ENCODE assay signal across 8 cellular contexts in genomic region chr1:182251561-182251960, GRCh38.
"Had no signal": no experiment of that assay in that cellular context is flagged by ENCODE, and none has a peak within 500 bp of the region (broad histone marks: within the 10 kb centered on the region; RNA-seq: fewer than 3 reads in every experiment).

No MANE protein-coding gene starts in this region.

- ATAC-seq: GM12878 had no signal

- DNase-seq: GDM1, GF-D8 had no signal

- FAIRE-seq: G401.6, GM12878, GM12891, GM12892, GM18507, GM19239 had no signal

- H3K4me3 ChIP-seq: GM12878 had no signal
